In genomic region chr17:76104896-76105231, GRCh38 we compare ENCODE assay signal across 18 cellular contexts. TPM values are rescaled to one million over a fixed set of nuclear protein-coding genes. Genes with fewer than 3 reads are reported as not detected.
DNase-seq lines count a peak whose midpoint lies in the region; ATAC-seq and TF ChIP-seq lines count a peak whose summit lies in the region.
"Had no signal": no experiment of that assay in that cellular context is flagged by ENCODE, and none has a peak within 500 bp of the region (broad histone marks: within the 10 kb centered on the region; RNA-seq: fewer than 3 reads in every experiment).

No MANE protein-coding gene starts in this region.

- H3K36me3 ChIP-seq in CD8-positive, alpha-beta T cell (ENCODE audit: insufficient read depth, low read length): peaks cover 8% of the 10 kb centered on the region
- peaks cover 19 to 23% of the 10 kb centered on the region in 2 experiments for H3K36me3 ChIP-seq in HEK293 (ENCODE audit: control insufficient read depth in 2 of 2, insufficient read depth in 1 of 2, low read length in 2 of 2)

- POLR2A ChIA-PET in CD8-positive, alpha-beta T cell (lab: Charles Lee): interaction anchor here (1.2 to 2.1 kb wide), 3 partner anchors 24 to 249 kb away, joined by 3 to 7 read pairs (median 3); partner anchors contain the start of genes SRP68 and WBP2
- POLR2A ChIA-PET in HEK293 (lab: Yijun Ruan, JAX): interaction anchor here (1.2 to 3.7 kb wide), 2 partner anchors 24 to 160 kb away, joined by 4 to 23 read pairs; partner anchors contain the start of genes UBALD2 and ZACN

- H3K4me3 Mint-ChIP-seq in CD8-positive, alpha-beta T cell: peak overlapping the region; percentile 98
- H3K4me3 Mint-ChIP-seq in activated T-helper 17 cell treated with anti-CD3 and anti-CD28 coated beads, Interleukin-2, amount 50 U/mL, for 72 hours: peak overlapping the region; percentile 94
- H3K4me3 Mint-ChIP-seq in nephron: peak overlapping the region; percentile 62 to 95 (median 65)

- no peaks in the 10 kb centered on the region for H3K9me3 ChIP-seq in CD8-positive, alpha-beta T cell (ENCODE audit: low read length)
- no peaks in the 10 kb centered on the region for H3K9me3 ChIP-seq in HEK293 (ENCODE audit: control insufficient read depth, insufficient read depth, low read depth, low read length)
- H3K9me3 ChIP-seq: esophagus squamous epithelium, left lung, sigmoid colon had no signal

- peak overlapping the region; percentile 73 for H3K27ac Mint-ChIP-seq in CD8-positive, alpha-beta T cell
- H3K27ac Mint-ChIP-seq in activated T-helper 17 cell treated with anti-CD3 and anti-CD28 coated beads, Interleukin-2, amount 50 U/mL, for 72 hours: peak overlapping the region; percentile 72
- H3K27ac Mint-ChIP-seq in nephron: peak overlapping the region; percentile 50 to 68 (median 59)

- no peak for DNase-seq in CD8-positive, alpha-beta T cell
- DNase-seq in NCI-H82 (lab: John Stamatoyannopoulos, UW) (no peak), caudate nucleus (lab: John Stamatoyannopoulos, UW) (no peak), hypothalamus (lab: John Stamatoyannopoulos, UW) (no peak)
- DNase-seq: anterior cingulate cortex; cortex of kidney; esophagus squamous epithelium; GF-D8; GOT3; NCI-H2029 treated with DMSO at 0.1 percent for 48 hours; stimulated activated CD4-positive, alpha-beta T cell treated with anti-CD3 and anti-CD28 coated beads, Interleukin-4, amount 100 ng/mL, for 1 hour; stimulated activated naive CD4-positive, alpha-beta T cell treated with Interleukin-2 at 50 U/mL for 16 hours; T1000 had no signal

- H3K36me3 Mint-ChIP-seq in CD8-positive, alpha-beta T cell: peaks cover 29% of the 10 kb centered on the region
- peaks cover 27% of the 10 kb centered on the region for H3K36me3 Mint-ChIP-seq in activated T-helper 17 cell treated with anti-CD3 and anti-CD28 coated beads, Interleukin-2, amount 50 U/mL, for 72 hours (ENCODE audit: low read depth)
- H3K36me3 Mint-ChIP-seq in nephron (ENCODE audit: low read depth): peaks cover 15% of the 10 kb centered on the region

- no peaks in the 10 kb centered on the region for H3K9me3 Mint-ChIP-seq in CD8-positive, alpha-beta T cell
- no peaks in the 10 kb centered on the region for H3K9me3 Mint-ChIP-seq in activated T-helper 17 cell treated with anti-CD3 and anti-CD28 coated beads, Interleukin-2, amount 50 U/mL, for 72 hours
- no peaks in the 10 kb centered on the region for H3K9me3 Mint-ChIP-seq in nephron

- H3K4me3 ChIP-seq in CD8-positive, alpha-beta T cell (ENCODE audit: low read depth, low read length): no peak overlapping the region
- no peak overlapping the region for H3K4me3 ChIP-seq in HEK293 (ENCODE audit: low read depth, low read length)

- CTCF ChIA-PET in CD8-positive, alpha-beta T cell (lab: Charles Lee): interaction anchor here (1.4 to 8.9 kb wide), 3 partner anchors 16 to 175 kb away, joined by 4 to 48 read pairs (median 21); no protein-coding TSS in a partner anchor
- CTCF ChIA-PET in HEK293 (lab: Yijun Ruan, JAX): interaction anchor here (0.5 to 2.4 kb wide), 6 partner anchors 16 to 174 kb away, joined by 3 to 19 read pairs (median 4); no protein-coding TSS in a partner anchor

- H3K27me3 Mint-ChIP-seq in CD8-positive, alpha-beta T cell (ENCODE audit: low read depth): no peaks in the 10 kb centered on the region
- no peaks in the 10 kb centered on the region for H3K27me3 Mint-ChIP-seq in activated T-helper 17 cell treated with anti-CD3 and anti-CD28 coated beads, Interleukin-2, amount 50 U/mL, for 72 hours
- H3K27me3 Mint-ChIP-seq in nephron (ENCODE audit: low read depth): peaks cover 4% of the 10 kb centered on the region

- H3K4me1 Mint-ChIP-seq in CD8-positive, alpha-beta T cell (ENCODE audit: low read depth): peaks cover 28% of the 10 kb centered on the region
- peaks cover 11% of the 10 kb centered on the region for H3K4me1 Mint-ChIP-seq in activated T-helper 17 cell treated with anti-CD3 and anti-CD28 coated beads, Interleukin-2, amount 50 U/mL, for 72 hours
- H3K4me1 Mint-ChIP-seq in nephron: peaks cover 24% of the 10 kb centered on the region

- intact Hi-C loops in CD8-positive, alpha-beta T cell (cut with DNase I, micrococcal nuclease): loop anchor here in 1 of 2 experiments (10.0 kb wide), 2 partner anchors 200 to 280 kb away; partner anchors contain the start of genes MRPL38 and SPHK1

- H3K4me1 ChIP-seq in CD8-positive, alpha-beta T cell (ENCODE audit: insufficient read depth, low read length): peaks cover 21% of the 10 kb centered on the region
- 0 out of 2 replicates have a peak, but pooled peaks cover 4% of the 10 kb centered on the region for H3K4me1 ChIP-seq in HEK293 (ENCODE audit: control insufficient read depth, insufficient read depth, low read length)

- no peak overlapping the region for H3K27ac ChIP-seq in CD8-positive, alpha-beta T cell (ENCODE audit: low read depth, low read length)
- no peak overlapping the region for H3K27ac ChIP-seq in HEK293 (ENCODE audit: extremely low read depth, low read depth, low read length)
- no peak overlapping the region for H3K27ac ChIP-seq in caudate nucleus (ENCODE audit: low read depth, low read length)

- TF ChIP-seq CTCF in CD8-positive, alpha-beta T cell (IDR thresholded peaks at IDR 0.05): no peak
- TF ChIP-seq CTCF in HEK293 (tag by site-specific recombination; IDR thresholded peaks at IDR 0.05) (no peak), nephron (IDR thresholded peaks at IDR 0.05; ENCODE audit: unreplicated experiment in 3 of 3) (no peak)

- ATAC-seq in CD8-positive, alpha-beta T cell: no peak
- ATAC-seq in activated T-helper 17 cell treated with anti-CD3 and anti-CD28 coated beads, Interleukin-2, amount 50 U/mL, for 72 hours (replicated peaks): no peak
- ATAC-seq: left lung had no signal

- H3K27me3 ChIP-seq in CD8-positive, alpha-beta T cell (ENCODE audit: insufficient read depth, low read length): no peaks in the 10 kb centered on the region
- H3K27me3 ChIP-seq: esophagus squamous epithelium, left lung, sigmoid colon had no signal

TF ChIP-seq in HEK293, 187 proteins besides CTCF, POLR2A, EP300 and RAD21:
- TF ChIP-seq EGR2 (tag by site-specific recombination; IDR thresholded peaks at IDR 0.05; ENCODE audit: low read depth): peak; percentile 62; the same call in 1 of the 2 replicates
- TF ChIP-seq GLIS2 (tag by site-specific recombination; IDR thresholded peaks at IDR 0.05): no peak
- TF ChIP-seq ZFHX2 (tag by site-specific recombination; conservative IDR thresholded peaks at IDR 0.05): peak; percentile 44

RNA-seq across cellular contexts. Expression of gene EXOC7, which starts 1.3 kb away (rescaled TPM):
- total RNA-seq in CD8-positive, alpha-beta T cell: 100 to 1,000 TPM in 1 of 2 experiments, 10 to 100 TPM in 1; 97.3 to 101 TPM
- 100 to 1,000 TPM; 104 to 117 TPM for total RNA-seq in activated T-helper 17 cell treated with anti-CD3 and anti-CD28 coated beads, Interleukin-2, amount 50 U/mL, for 72 hours

RNA-seq across cellular contexts. Expression of gene ZACN, which starts 25.9 kb away (rescaled TPM):
- total RNA-seq in CD8-positive, alpha-beta T cell: 1 to 10 TPM; 1.2 to 2.0 TPM
- 10 to 100 TPM in 1 of 2 donors, 1 to 10 TPM in 1; 6.5 to 13.5 TPM for total RNA-seq in activated T-helper 17 cell treated with anti-CD3 and anti-CD28 coated beads, Interleukin-2, amount 50 U/mL, for 72 hours
- total RNA-seq: esophagus squamous epithelium had no signal

RNA-seq across cellular contexts. Expression of gene GALR2, which starts 30.3 kb away (rescaled TPM):
- total RNA-seq in CD8-positive, alpha-beta T cell: 1 to 10 TPM; 1.7 to 2.4 TPM
- 10 to 100 TPM in 1 of 2 donors, 1 to 10 TPM in 1; 7.5 to 14.8 TPM for total RNA-seq in activated T-helper 17 cell treated with anti-CD3 and anti-CD28 coated beads, Interleukin-2, amount 50 U/mL, for 72 hours

RNA-seq across cellular contexts. Expression of gene SRP68, which starts 32.5 kb away (rescaled TPM):
- 10 to 100 TPM; 93.6 to 99.9 TPM for total RNA-seq in CD8-positive, alpha-beta T cell
- total RNA-seq in activated T-helper 17 cell treated with anti-CD3 and anti-CD28 coated beads, Interleukin-2, amount 50 U/mL, for 72 hours: 100 to 1,000 TPM; 109 to 117 TPM

RNA-seq across cellular contexts. Expression of gene FOXJ1, which starts 36.2 kb away (rescaled TPM):
- 1 to 10 TPM; 2.2 to 2.7 TPM for total RNA-seq in CD8-positive, alpha-beta T cell
- under 1 TPM in 1 of 2 donors, not detected in 1; 0.15 TPM for total RNA-seq in activated T-helper 17 cell treated with anti-CD3 and anti-CD28 coated beads, Interleukin-2, amount 50 U/mL, for 72 hours
